Comparison of ENCODE assay signal across 36 cellular contexts in the genomic region with DNA sequence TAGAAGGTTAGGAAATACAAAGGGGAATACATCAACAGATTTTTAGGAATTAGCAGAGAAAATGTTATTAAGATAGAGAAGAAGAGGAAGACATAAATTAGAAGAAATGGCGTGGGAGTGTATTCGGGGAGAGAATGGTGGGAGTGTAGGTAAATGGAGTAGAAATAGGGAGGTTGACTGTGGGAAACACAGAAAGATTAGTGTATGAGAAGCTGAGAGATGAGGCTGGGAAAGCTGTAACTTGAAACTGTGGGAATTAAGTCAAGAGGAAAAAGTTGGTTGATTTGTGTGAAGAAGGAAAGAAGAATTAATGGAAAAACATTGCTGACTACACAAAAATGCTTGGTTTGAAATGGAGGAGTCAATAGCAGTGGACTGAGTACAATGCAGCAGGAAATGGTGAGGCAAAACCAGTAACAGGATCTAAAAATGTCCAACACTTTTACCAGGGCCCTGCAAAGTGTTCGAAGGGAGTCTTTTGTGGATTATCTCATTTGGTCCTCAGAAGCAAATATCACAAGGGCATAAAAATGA.
DNase-seq lines count a peak whose midpoint lies in the region; ATAC-seq, FAIRE-seq and TF ChIP-seq lines count a peak whose summit lies in the region.
"Had no signal": no experiment of that assay in that cellular context is flagged by ENCODE, and none has a peak within 500 bp of the region (broad histone marks: within the 10 kb centered on the region; RNA-seq: fewer than 3 reads in every experiment).

No MANE protein-coding gene starts in this region.

- DNase-seq in IMR-90 (peak; percentile 12), astrocyte (ENCODE audit: low read depth) (no peak), mesothelial cell of epicardium (ENCODE audit: low spot score in 2 of 2, unreplicated experiment in 2 of 2) (no peak), substantia nigra (lab: John Stamatoyannopoulos, UW) (no peak), PC-9 (no peak), putamen (ENCODE audit: low spot score) (no peak), germinal center (ENCODE audit: low spot score) (no peak)
- DNase-seq: activated CD4-positive, alpha-beta T cell treated with anti-CD3 and anti-CD28 coated beads for 48 hours; activated gamma-delta T cell; activated naive CD8-positive, alpha-beta T cell treated with anti-CD3 and anti-CD28 coated beads, Interleukin-2, amount 50 U/mL, for 24 hours; activated T-cell treated with anti-CD3 and anti-CD28 coated beads, Interleukin-2, amount 50 U/mL, for 24 hours; central memory CD4-positive, alpha-beta T cell; COR-L47; dermis blood vessel endothelial cell; DMS53; esophagus squamous epithelium; HCEC 1CT; lower lobe of right lung; mucosa of descending colon; NCI-H146; NCI-H2107; NCI-H446 treated with DMSO at 0.1 percent for 48 hours; NCI-H774; posterior cingulate gyrus; RPMI8226; sigmoid colon; stimulated activated CD4-positive, alpha-beta T cell treated with anti-CD3 and anti-CD28 coated beads, Interleukin-4, amount 100 ng/mL, for 1 hour; SW 1271; T1000; transverse colon; WERI-Rb-1 had no signal

- no peaks in the 10 kb centered on the region; the same call in 1 of the 2 replicates for H3K9me2 ChIP-seq in PC-9 (ENCODE audit: insufficient read depth)

- no peak overlapping the region for H4K91ac ChIP-seq in IMR-90 (ENCODE audit: insufficient read depth, low read depth, low read length)

- H3K9me3 Mint-ChIP-seq in astrocyte (ENCODE audit: unreplicated experiment): no peaks in the 10 kb centered on the region
- no peaks in the 10 kb centered on the region for H3K9me3 Mint-ChIP-seq in mesothelial cell of epicardium

- H3K4me2 ChIP-seq in IMR-90 (ENCODE audit: low read depth, low read length) (no peak overlapping the region), astrocyte (ENCODE audit: low read length) (no peak overlapping the region), PC-9 (no peak overlapping the region)

- H4K8ac ChIP-seq in IMR-90 (ENCODE audit: low read depth in 2 of 2, low read length in 2 of 2): no peak overlapping the region

- H3K23ac ChIP-seq in IMR-90 (ENCODE audit: low read depth, low read length): no peak overlapping the region

- 95 to 100% methylated on average over 2 of the region's 3 CpGs for WGBS in IMR-90 (ENCODE audit: extremely low coverage in 2 of 2, insufficient read length in 1 of 2), 2 experiments

- no peak for ATAC-seq in IMR-90 (ENCODE audit: low read depth)
- ATAC-seq: activated naive CD8-positive, alpha-beta T cell treated with anti-CD3 and anti-CD28 coated beads, Interleukin-2, amount 50 U/mL, for 24 hours; lower lobe of right lung; mucosa of descending colon had no signal

- intact Hi-C loops in IMR-90 (cut with micrococcal nuclease) (no loop called here), PC-9 (cut with micrococcal nuclease; ENCODE audit: unreplicated experiment) (no loop called here)

- H3K27ac Mint-ChIP-seq in astrocyte (ENCODE audit: unreplicated experiment) (peak overlapping the region; percentile 7), mesothelial cell of epicardium (peak overlapping the region; percentile 23)
- H3K27ac Mint-ChIP-seq: activated naive CD8-positive, alpha-beta T cell treated with anti-CD3 and anti-CD28 coated beads, Interleukin-2, amount 50 U/mL, for 24 hours; activated T-cell treated with anti-CD3 and anti-CD28 coated beads, Interleukin-2, amount 50 U/mL, for 24 hours had no signal

- H3K18ac ChIP-seq in IMR-90 (ENCODE audit: low read depth, low read length): no peak overlapping the region

- no peak overlapping the region for H2BK5ac ChIP-seq in IMR-90 (ENCODE audit: low read depth, low read length, poor library complexity, severe bottlenecking)

- 0 out of 4 replicates have a peak, but pooled peaks cover 0 to 3% of the 10 kb centered on the region in 2 experiments for H3K79me1 ChIP-seq in IMR-90 (ENCODE audit: low read depth in 1 of 2, low read length in 2 of 2)

- H4K20me1 ChIP-seq in IMR-90 (ENCODE audit: insufficient read depth, low read length) (no peaks in the 10 kb centered on the region), astrocyte (ENCODE audit: insufficient read depth, low read length) (no peaks in the 10 kb centered on the region), PC-9 (ENCODE audit: insufficient read depth) (no peaks in the 10 kb centered on the region)

- H3K27me3 Mint-ChIP-seq in astrocyte (ENCODE audit: low read depth, unreplicated experiment) (no peaks in the 10 kb centered on the region), mesothelial cell of epicardium (ENCODE audit: low read depth) (no peaks in the 10 kb centered on the region)
- H3K27me3 Mint-ChIP-seq: activated T-cell treated with anti-CD3 and anti-CD28 coated beads, Interleukin-2, amount 50 U/mL, for 24 hours had no signal

- no peak for TF ChIP-seq RAD21 in IMR-90 (IDR thresholded peaks at IDR 0.05; ENCODE audit: low read length)

- H3K27ac ChIP-seq in IMR-90 (ENCODE audit: insufficient read depth, low read length): no peak overlapping the region
- no peak overlapping the region for H3K27ac ChIP-seq in astrocyte (ENCODE audit: low read depth, low read length)
- peak overlapping the region; percentile 18 for H3K27ac ChIP-seq in substantia nigra (ENCODE audit: low read depth, low read length, poor library complexity, severe bottlenecking)
- no peak overlapping the region for H3K27ac ChIP-seq in PC-9
- H3K27ac ChIP-seq: C4-2B, esophagus squamous epithelium, lower lobe of right lung, sigmoid colon, SJCRH30, transverse colon, WERI-Rb-1 had no signal

- H3K4me3 Mint-ChIP-seq in astrocyte (ENCODE audit: unreplicated experiment) (no peak overlapping the region), mesothelial cell of epicardium (no peak overlapping the region)
- H3K4me3 Mint-ChIP-seq: activated naive CD8-positive, alpha-beta T cell treated with anti-CD3 and anti-CD28 coated beads, Interleukin-2, amount 50 U/mL, for 24 hours; activated T-cell treated with anti-CD3 and anti-CD28 coated beads, Interleukin-2, amount 50 U/mL, for 24 hours had no signal

- H2BK15ac ChIP-seq in IMR-90 (ENCODE audit: low read depth, low read length): no peak overlapping the region

- H2AFZ ChIP-seq in IMR-90 (replicated peaks; ENCODE audit: low read length, poor library complexity) (no peak overlapping the region), astrocyte (ENCODE audit: low read depth, low read length) (no peak overlapping the region), PC-9 (no peak overlapping the region)

- POLR2A ChIA-PET in IMR-90 (lab: Charles Lee; ENCODE audit: unreplicated experiment) (no interaction called here), PC-9 (lab: Charles Lee; ENCODE audit: unreplicated experiment) (no interaction called here)

- H2AK9ac ChIP-seq in IMR-90 (replicated peaks; ENCODE audit: low read depth, low read length, poor library complexity): no peak overlapping the region

- H3K36me3 Mint-ChIP-seq in astrocyte (ENCODE audit: low read depth, unreplicated experiment): no peaks in the 10 kb centered on the region
- no peaks in the 10 kb centered on the region for H3K36me3 Mint-ChIP-seq in mesothelial cell of epicardium

- H3K79me2 ChIP-seq in astrocyte (ENCODE audit: insufficient read depth, low read length) (no peaks in the 10 kb centered on the region), PC-9 (ENCODE audit: low read depth) (no peaks in the 10 kb centered on the region)

- H3K9me1 ChIP-seq in IMR-90 (ENCODE audit: insufficient read depth, low read length): peaks cover 9% of the 10 kb centered on the region

- no peak overlapping the region for H3K56ac ChIP-seq in IMR-90 (ENCODE audit: extremely low read depth, insufficient read depth, low read length)

- no peak for FAIRE-seq in astrocyte (lab: Jason Lieb, UNC)
- FAIRE-seq: endometrium, frontal cortex, G401.6 had no signal

- H3F3A ChIP-seq in PC-9 (ENCODE audit: insufficient read depth, low read depth): no peaks in the 10 kb centered on the region

- H3K4ac ChIP-seq in IMR-90 (ENCODE audit: low read depth, low read length): no peak overlapping the region

- in situ Hi-C loops in IMR-90 (cut with MboI; ENCODE audit: low sequenced_read_pairs): no loop called here

- TF ChIP-seq CTCF in IMR-90 (conservative IDR thresholded peaks at IDR 0.05; ENCODE audit: low read depth, low read length) (no peak), astrocyte (IDR thresholded peaks at IDR 0.05; ENCODE audit: insufficient read depth, low read depth, low read length) (no peak), mesothelial cell of epicardium (IDR thresholded peaks at IDR 0.05; ENCODE audit: unreplicated experiment) (no peak), PC-9 (conservative IDR thresholded peaks at IDR 0.05) (no peak)

- H3K14ac ChIP-seq in IMR-90 (replicated peaks; ENCODE audit: low read depth, low read length): no peak overlapping the region

- H3K4me3 ChIP-seq in IMR-90 (ENCODE audit: insufficient read depth, low read depth, low read length): no peak overlapping the region
- no peak overlapping the region for H3K4me3 ChIP-seq in astrocyte (ENCODE audit: insufficient read depth, low read depth, low read length)
- H3K4me3 ChIP-seq in PC-9: no peak overlapping the region
- H3K4me3 ChIP-seq: esophagus squamous epithelium, lower lobe of right lung, mucosa of descending colon, sigmoid colon, SJCRH30, transverse colon had no signal

- peaks cover 23% of the 10 kb centered on the region for H3K4me1 Mint-ChIP-seq in astrocyte (ENCODE audit: low read depth, unreplicated experiment)
- peaks cover 19% of the 10 kb centered on the region for H3K4me1 Mint-ChIP-seq in mesothelial cell of epicardium

- H2AK5ac ChIP-seq in IMR-90 (ENCODE audit: low read depth, low read length): no peak overlapping the region

- H3K9me3 ChIP-seq in IMR-90 (ENCODE audit: control insufficient read depth, insufficient read depth, low read length): no peaks in the 10 kb centered on the region
- no peaks in the 10 kb centered on the region for H3K9me3 ChIP-seq in astrocyte (ENCODE audit: insufficient read depth, low read depth, low read length)
- no peaks in the 10 kb centered on the region for H3K9me3 ChIP-seq in PC-9 (ENCODE audit: insufficient read depth, low read depth)
- H3K9me3 ChIP-seq: esophagus squamous epithelium, lower lobe of right lung, mucosa of descending colon, sigmoid colon, SJCRH30, transverse colon had no signal

- dilution Hi-C loops in IMR-90 (cut with HindIII; ENCODE audit: low sequenced_read_pairs, unreplicated experiment): no loop called here

- BruUV-seq in IMR-90 (replicated peaks; lab: Mats Ljungman, UMichigan): no TSS peak
- BruUV-seq in PC-9 (replicated peaks; lab: Mats Ljungman, UMichigan): no TSS peak

- peaks cover 6% of the 10 kb centered on the region for H3K4me1 ChIP-seq in IMR-90 (ENCODE audit: control insufficient read depth, insufficient read depth, low read length)
- no peaks in the 10 kb centered on the region for H3K4me1 ChIP-seq in astrocyte (ENCODE audit: insufficient read depth, low read length)
- H3K4me1 ChIP-seq in PC-9 (replicated peaks; ENCODE audit: insufficient read depth): no peaks in the 10 kb centered on the region
- H3K4me1 ChIP-seq: esophagus squamous epithelium, lower lobe of right lung, sigmoid colon, transverse colon had no signal

- H3K27me3 ChIP-seq in IMR-90 (ENCODE audit: control insufficient read depth, insufficient read depth, low read length) (no peaks in the 10 kb centered on the region), astrocyte (ENCODE audit: insufficient read depth, low read length) (no peaks in the 10 kb centered on the region), PC-9 (ENCODE audit: insufficient read depth, low read depth) (no peaks in the 10 kb centered on the region)
- H3K27me3 ChIP-seq: esophagus squamous epithelium, sigmoid colon, SJCRH30, transverse colon had no signal

- TF ChIP-seq POLR2A in IMR-90 (IDR thresholded peaks at IDR 0.05; ENCODE audit: low read depth, low read length): no peak

- H3K9ac ChIP-seq in IMR-90 (ENCODE audit: low read depth, low read length) (no peak overlapping the region), astrocyte (ENCODE audit: low read length) (no peak overlapping the region)

- H2BK120ac ChIP-seq in IMR-90 (ENCODE audit: low read depth, low read length): no peak overlapping the region

- no peak overlapping the region for H4K5ac ChIP-seq in IMR-90 (ENCODE audit: low read depth, low read length)

- CTCF ChIA-PET in IMR-90 (lab: Yijun Ruan, JAX) (interaction anchor here (0.9 kb wide), 1 partner anchor 72 kb away, joined by 3 read pairs; no protein-coding TSS in a partner anchor), PC-9 (lab: Charles Lee) (no interaction called here)

- H3K36me3 ChIP-seq in IMR-90 (ENCODE audit: control insufficient read depth, insufficient read depth, low read length): no peaks in the 10 kb centered on the region
- no peaks in the 10 kb centered on the region for H3K36me3 ChIP-seq in astrocyte (ENCODE audit: insufficient read depth, low read length)
- no peaks in the 10 kb centered on the region for H3K36me3 ChIP-seq in PC-9 (ENCODE audit: low read depth)
- H3K36me3 ChIP-seq: esophagus squamous epithelium, lower lobe of right lung, sigmoid colon, SJCRH30, transverse colon, WERI-Rb-1 had no signal

- no peak overlapping the region; the same call in 1 of the 2 replicates for H2BK20ac ChIP-seq in IMR-90 (ENCODE audit: low read depth, low read length)
